8 cellular contexts compared by ENCODE assay signal in the genomic region with DNA sequence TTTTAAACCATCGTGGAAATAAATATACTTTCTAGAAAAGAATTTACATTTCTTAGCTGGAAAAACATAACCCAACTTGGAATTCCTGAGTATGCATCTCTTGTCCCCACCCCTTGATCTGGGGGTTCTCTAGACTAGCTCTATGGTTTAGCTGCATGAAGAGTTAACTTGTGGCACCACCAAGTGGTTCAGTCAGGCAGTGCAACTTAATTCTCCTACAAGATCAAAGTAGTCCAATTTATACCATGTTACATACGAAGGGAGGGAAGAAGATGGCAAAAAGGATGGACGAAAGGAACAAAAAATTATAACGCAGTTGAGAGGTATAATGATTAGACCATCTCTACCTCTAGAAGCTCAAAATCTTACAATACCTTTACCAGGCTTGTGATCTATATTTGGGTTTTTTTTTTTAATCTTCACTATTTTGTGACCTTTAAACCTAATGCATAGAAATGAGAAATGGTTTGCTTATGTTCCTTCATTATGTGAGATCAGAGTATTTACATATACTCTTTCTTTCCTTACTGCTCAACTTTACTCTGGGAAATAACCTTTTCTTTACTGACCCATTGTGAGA. TPM values are rescaled to one million over a fixed set of nuclear protein-coding genes. Genes with fewer than 3 reads are reported as not detected.
DNase-seq lines count a peak whose midpoint lies in the region; ATAC-seq, FAIRE-seq and TF ChIP-seq lines count a peak whose summit lies in the region.

No MANE protein-coding gene starts in this region.

- H3K27ac ChIP-seq in WERI-Rb-1: no peak overlapping the region

- H3K27me3 ChIP-seq in WERI-Rb-1 (ENCODE audit: insufficient read depth, low read depth, severe bottlenecking) (no peaks in the 10 kb centered on the region), bronchial epithelial cell (ENCODE audit: control insufficient read depth, insufficient read depth, low read length) (no peaks in the 10 kb centered on the region)

- ATAC-seq in HG02623 (IDR thresholded peaks at IDR 0.05; ENCODE audit: unreplicated experiment): peak; percentile 81

- TF ChIP-seq CTCF in WERI-Rb-1 (IDR thresholded peaks at IDR 0.05; ENCODE audit: low read depth, low read length) (peak; percentile 69), bronchial epithelial cell (IDR thresholded peaks at IDR 0.05; ENCODE audit: insufficient read depth, low read length, severe bottlenecking) (peak; percentile 68)

- H3K4me3 ChIP-seq in WERI-Rb-1 (ENCODE audit: low read depth, low read length) (no peak overlapping the region), bronchial epithelial cell (ENCODE audit: low read depth, low read length) (no peak overlapping the region)

- H3K36me3 ChIP-seq in WERI-Rb-1: peaks cover 4% of the 10 kb centered on the region
- H3K36me3 ChIP-seq in bronchial epithelial cell (ENCODE audit: control insufficient read depth, insufficient read depth, low read length): peaks cover 2% of the 10 kb centered on the region

- no peak for FAIRE-seq in bronchial epithelial cell (lab: Jason Lieb, UNC)

- H3K9me3 ChIP-seq in WERI-Rb-1 (ENCODE audit: severe bottlenecking): no peaks in the 10 kb centered on the region

- DNase-seq in NOMO-1 treated with DMSO at 0.1 percent for 48 hours (lab: John Stamatoyannopoulos, UW; ENCODE audit: unreplicated experiment) (peak; percentile 22), NOMO-1 treated with dmso at 0.1 percent for 144 hours (lab: John Stamatoyannopoulos, UW; ENCODE audit: unreplicated experiment) (no peak), NCI-H1694 (lab: John Stamatoyannopoulos, UW) (peak; percentile 58), WERI-Rb-1 (peak; percentile 65), bronchial epithelial cell (ENCODE audit: low read depth) (peak; percentile 73), left kidney (ENCODE audit: low read depth, low spot score) (peak; percentile 85)
- DNase-seq in stimulated activated CD4-positive, alpha-beta T cell treated with anti-CD3 and anti-CD28 coated beads, Interleukin-4, amount 100 ng/mL, for 48 hours (ENCODE audit: low read depth in 2 of 2): peak; percentile 49 to 56

RNA-seq across cellular contexts. Expression of a gene that starts 28.5 kb away (rescaled TPM):
- 67.7 and 78.0 TPM in 2 replicates for total RNA-seq in bronchial epithelial cell
